22 cellular contexts compared by ENCODE assay signal in genomic region chr9:91384954-91385353, GRCh38. TPM values are rescaled to one million over a fixed set of nuclear protein-coding genes. Genes with fewer than 3 reads are reported as not detected.
A peak's percentile ranks its signal among the peaks of the same experiment; 100 is the strongest.
DNase-seq lines count a peak whose midpoint lies in the region; FAIRE-seq and TF ChIP-seq lines count a peak whose summit lies in the region.
"Had no signal": no experiment of that assay in that cellular context is flagged by ENCODE, and none has a peak within 500 bp of the region (broad histone marks: within the 10 kb centered on the region; RNA-seq: fewer than 3 reads in every experiment).

No MANE protein-coding gene starts in this region.

- H3K9me1 ChIP-seq in keratinocyte (ENCODE audit: control insufficient read depth, extremely low read depth, insufficient read depth, low read length) = no peaks in the 10 kb centered on the region

- H3K27ac ChIP-seq in keratinocyte (ENCODE audit: control insufficient read depth, insufficient read depth, low read length) = no peak overlapping the region
- H3K27ac ChIP-seq: A549; BLaER1 treated with 17β-estradiol and CSF1 and Interleukin-3, amounts not matched to agents 10 nM and 100 nM had no signal

- H3K9ac ChIP-seq in keratinocyte (ENCODE audit: control insufficient read depth, extremely low read depth, insufficient read depth, low read length) = no peak overlapping the region
- H3K9ac ChIP-seq: BLaER1 treated with 17β-estradiol and CSF1 and Interleukin-3, amounts not matched to agents 10 nM and 100 nM had no signal

- no peak overlapping the region for H3K4me3 ChIP-seq in bronchial epithelial cell (ENCODE audit: low read depth, low read length)
- no peak overlapping the region for H3K4me3 ChIP-seq in keratinocyte (ENCODE audit: control insufficient read depth in 2 of 3, extremely low read depth in 1 of 3, insufficient read depth in 2 of 3, low read depth in 1 of 3, low read length in 3 of 3)
- H3K4me3 ChIP-seq in MG63 = no peak overlapping the region
- H3K4me3 ChIP-seq: A549; BLaER1 treated with 17β-estradiol and CSF1 and Interleukin-3, amounts not matched to agents 10 nM and 100 nM; GM12878; GM23338 had no signal

- H4K20me1 ChIP-seq in keratinocyte (ENCODE audit: control insufficient read depth, extremely low read depth, insufficient read depth, low read length) = no peaks in the 10 kb centered on the region
- H4K20me1 ChIP-seq: BLaER1 treated with 17β-estradiol and CSF1 and Interleukin-3, amounts not matched to agents 10 nM and 100 nM had no signal

- H2AFZ ChIP-seq in keratinocyte (ENCODE audit: control insufficient read depth, low read length) = peak overlapping the region; percentile 40
- H2AFZ ChIP-seq: GM23338 had no signal

- peaks cover 9% of the 10 kb centered on the region for H3K4me1 ChIP-seq in keratinocyte (ENCODE audit: control insufficient read depth, extremely low read depth, insufficient read depth, low read length)
- H3K4me1 ChIP-seq: A549, BE2C had no signal

- DNase-seq in ELR (ENCODE audit: low read depth) (peak; percentile 25), bronchial epithelial cell (ENCODE audit: low read depth) (peak; percentile 69), keratinocyte (ENCODE audit: low read depth, low spot score) (no peak), GM10266 (ENCODE audit: extremely low spot score) (no peak), NCI-H187 (lab: John Stamatoyannopoulos, UW) (no peak), MG63 (no peak)
- DNase-seq: 8988T; ACHN; AML-193; BE2C; CD4-positive, alpha-beta T cell; CD8-positive, alpha-beta memory T cell; DMS 273 treated with DMSO at 0.1 percent for 48 hours; DMS79; H9 had no signal

- H3K36me3 ChIP-seq in bronchial epithelial cell (ENCODE audit: control insufficient read depth, insufficient read depth, low read length) (no peaks in the 10 kb centered on the region), keratinocyte (ENCODE audit: control insufficient read depth in 2 of 2, extremely low read depth in 1 of 2, insufficient read depth in 2 of 2, low read length in 2 of 2) (no peaks in the 10 kb centered on the region), MG63 (no peaks in the 10 kb centered on the region)
- H3K36me3 ChIP-seq: BE2C; BLaER1 treated with 17β-estradiol and CSF1 and Interleukin-3, amounts not matched to agents 10 nM and 100 nM had no signal

- H3K27me3 ChIP-seq in bronchial epithelial cell (ENCODE audit: control insufficient read depth, insufficient read depth, low read length) = no peaks in the 10 kb centered on the region
- no peaks in the 10 kb centered on the region for H3K27me3 ChIP-seq in keratinocyte (ENCODE audit: control insufficient read depth, extremely low read depth, insufficient read depth, low read length)
- no peaks in the 10 kb centered on the region for H3K27me3 ChIP-seq in MG63
- H3K27me3 ChIP-seq: BE2C; BLaER1 treated with 17β-estradiol and CSF1 and Interleukin-3, amounts not matched to agents 10 nM and 100 nM had no signal

- H3K79me2 ChIP-seq in keratinocyte (ENCODE audit: control insufficient read depth, insufficient read depth, low read length) = no peaks in the 10 kb centered on the region

- dilution Hi-C loops in keratinocyte (cut with MboI; ENCODE audit: extremely low pct_ligation_motif_present, low sequenced_read_pairs) = no loop called here

- no peak for TF ChIP-seq CTCF in bronchial epithelial cell (IDR thresholded peaks at IDR 0.05; ENCODE audit: insufficient read depth, low read length, severe bottlenecking)
- no peak for TF ChIP-seq CTCF in keratinocyte (optimal IDR thresholded peaks at IDR 0.05 in 1 of 3, IDR thresholded peaks at IDR 0.05 in 1 of 3, conservative IDR thresholded peaks at IDR 0.05 in 1 of 3; ENCODE audit: extremely low read depth in 1 of 3, insufficient read depth in 2 of 3, low read length in 3 of 3)
- TF ChIP-seq CTCF in GM10266 (IDR thresholded peaks at IDR 0.05; ENCODE audit: control insufficient read depth, insufficient read depth, low read depth, missing control alignments) = no peak

- FAIRE-seq in bronchial epithelial cell (lab: Jason Lieb, UNC) (no peak), keratinocyte (lab: Jason Lieb, UNC) (peak; percentile 5)
- FAIRE-seq: A549, D721Med, G401.6, GM12878, GM19239 had no signal

- no peak overlapping the region for H3K4me2 ChIP-seq in keratinocyte (ENCODE audit: control insufficient read depth, extremely low read depth, insufficient read depth, low read depth, low read length)
- H3K4me2 ChIP-seq: A549; BLaER1 treated with 17β-estradiol and CSF1 and Interleukin-3, amounts not matched to agents 10 nM and 100 nM; GM23338 had no signal

- H3K9me3 ChIP-seq in keratinocyte (ENCODE audit: control insufficient read depth, low read depth, low read length) = no peaks in the 10 kb centered on the region
- no peaks in the 10 kb centered on the region for H3K9me3 ChIP-seq in MG63
- H3K9me3 ChIP-seq: A549, BE2C had no signal

RNA-seq across cellular contexts. Expression of gene AUH, which starts 23.2 kb away (rescaled TPM):
- total RNA-seq in bronchial epithelial cell = 16.3 and 16.8 TPM in 2 replicates
- polyA plus RNA-seq in keratinocyte = 3.5 to 5.5 TPM (median 3.9 TPM) in 3 replicates
- 9.2 TPM for polyA plus RNA-seq in keratinocyte (2011; ENCODE audit: low read depth)
- 3.4 and 5.2 TPM in 2 replicates for polyA plus RNA-seq in keratinocyte (2011; cell fraction: cytosol; rRNA removed)
- polyA plus RNA-seq in keratinocyte (2011; cell fraction: nucleus; rRNA removed) = 4.6 and 6.7 TPM in 2 replicates
- polyA plus RNA-seq in keratinocyte (2012; ENCODE audit: low replicate concordance) = 4.5 and 7.6 TPM in 2 replicates
- polyA minus RNA-seq in keratinocyte = 0.46 to 2.2 TPM (median 1.2 TPM) in 3 replicates
- polyA minus RNA-seq in keratinocyte (2011; cell fraction: cytosol; rRNA and poly(A)+ RNA removed) = 5.0 TPM
- polyA minus RNA-seq in keratinocyte (2011; cell fraction: nucleus; rRNA and poly(A)+ RNA removed) = 5.0 and 7.1 TPM in 2 replicates
- 6.7 and 16.4 TPM in 2 replicates for total RNA-seq in MG63 (2014; rRNA removed; shearing (Covaris generic); ENCODE audit: low replicate concordance)

RNA-seq across cellular contexts. Expression of gene NFIL3, which starts 38.7 kb away (rescaled TPM):
- 31.3 and 35.3 TPM in 2 replicates for total RNA-seq in bronchial epithelial cell
- 6.9 to 9.3 TPM (median 7.9 TPM) in 3 replicates for polyA plus RNA-seq in keratinocyte
- polyA plus RNA-seq in keratinocyte (2011; ENCODE audit: low read depth) = 73.1 TPM
- 5.3 and 9.3 TPM in 2 replicates for polyA plus RNA-seq in keratinocyte (2011; cell fraction: cytosol; rRNA removed)
- polyA plus RNA-seq in keratinocyte (2011; cell fraction: nucleus; rRNA removed) = 13.3 and 16.5 TPM in 2 replicates
- 6.5 and 50.5 TPM in 2 replicates for polyA plus RNA-seq in keratinocyte (2012; ENCODE audit: low replicate concordance)
- polyA minus RNA-seq in keratinocyte = 1.8 to 6.0 TPM (median 5.2 TPM) in 3 replicates
- polyA minus RNA-seq in keratinocyte (2011; cell fraction: cytosol; rRNA and poly(A)+ RNA removed) = 3.5 TPM
- polyA minus RNA-seq in keratinocyte (2011; cell fraction: nucleus; rRNA and poly(A)+ RNA removed) = 6.0 and 13.7 TPM in 2 replicates
- total RNA-seq in MG63 (2014; rRNA removed; shearing (Covaris generic); ENCODE audit: low replicate concordance) = 0.17 and 2.7 TPM in 2 replicates

Comparison
In these comparisons a context has a peak if more than half of its experiments do, and no peak if none do; other contexts are left out.
1. DNase-seq: peak in ELR (single experiment) and bronchial epithelial cell (single experiment); none in keratinocyte (single experiment), GM10266 (single experiment), NCI-H187 (0 of 2) and MG63 (single experiment).